ENCODE assay signal across 25 cellular contexts in the genomic region with DNA sequence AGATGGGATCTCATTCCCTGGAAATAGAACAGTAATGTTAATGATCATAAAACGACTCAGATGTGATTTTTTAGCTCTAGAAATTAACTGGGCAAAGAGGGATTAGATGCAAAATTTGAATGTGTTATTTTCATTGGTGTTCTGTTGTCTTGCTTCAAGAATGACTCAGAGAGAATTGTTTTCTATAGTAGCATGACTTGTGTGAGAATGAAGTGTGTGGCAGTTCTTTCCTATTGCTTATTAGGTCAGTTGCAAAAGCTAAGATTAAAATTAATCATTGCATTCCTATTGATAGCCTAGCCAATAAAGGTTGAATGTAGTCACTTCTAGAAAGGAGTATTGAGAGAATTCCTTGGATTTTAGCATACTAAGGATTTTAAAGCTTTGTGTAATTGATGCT. TPM values are rescaled to one million over a fixed set of nuclear protein-coding genes. Genes with fewer than 3 reads are reported as not detected.
DNase-seq lines count a peak whose midpoint lies in the region; ATAC-seq, FAIRE-seq and TF ChIP-seq lines count a peak whose summit lies in the region.
"Had no signal": no experiment of that assay in that cellular context is flagged by ENCODE, and none has a peak within 500 bp of the region (broad histone marks: within the 10 kb centered on the region; RNA-seq: fewer than 3 reads in every experiment).

No MANE protein-coding gene starts in this region.

- FAIRE-seq in astrocyte (lab: Jason Lieb, UNC): no peak
- no peak for FAIRE-seq in H54 (lab: Jason Lieb, UNC)
- FAIRE-seq: endometrium, frontal cortex, keratinocyte had no signal

- H3K27me3 Mint-ChIP-seq in CD4-positive, CD25-positive, alpha-beta regulatory T cell: no peaks in the 10 kb centered on the region
- H3K27me3 Mint-ChIP-seq in astrocyte (ENCODE audit: low read depth, unreplicated experiment): no peaks in the 10 kb centered on the region
- no peaks in the 10 kb centered on the region for H3K27me3 Mint-ChIP-seq in mesothelial cell of epicardium (ENCODE audit: low read depth)
- no peaks in the 10 kb centered on the region for H3K27me3 Mint-ChIP-seq in stimulated activated memory B cell treated with anti-CD40 and anti-IgM and Interleukin-4, amounts not matched to agents 10 μg/mL and 1 μg/mL and 100 μg/mL, for 72 hours
- no peaks in the 10 kb centered on the region for H3K27me3 Mint-ChIP-seq in glutamatergic neuron (ENCODE audit: unreplicated experiment)

- peak overlapping the region in 2 of 4 donors; percentile 22 to 31 for H3K4me3 Mint-ChIP-seq in CD4-positive, CD25-positive, alpha-beta regulatory T cell
- H3K4me3 Mint-ChIP-seq in astrocyte (ENCODE audit: unreplicated experiment): no peak overlapping the region
- no peak overlapping the region for H3K4me3 Mint-ChIP-seq in mesothelial cell of epicardium
- H3K4me3 Mint-ChIP-seq in stimulated activated memory B cell treated with anti-CD40 and anti-IgM and Interleukin-4, amounts not matched to agents 10 μg/mL and 1 μg/mL and 100 μg/mL, for 72 hours: no peak overlapping the region
- no peak overlapping the region for H3K4me3 Mint-ChIP-seq in glutamatergic neuron (ENCODE audit: unreplicated experiment)

- peaks cover 21% of the 10 kb centered on the region for H3K36me3 ChIP-seq in CD4-positive, CD25-positive, alpha-beta regulatory T cell (ENCODE audit: control insufficient read depth, insufficient read depth, low read length)
- peaks cover 4% of the 10 kb centered on the region for H3K36me3 ChIP-seq in astrocyte (ENCODE audit: insufficient read depth, low read length)

- peaks cover 97% of the 10 kb centered on the region for H3K79me2 ChIP-seq in astrocyte (ENCODE audit: insufficient read depth, low read length)

- no peak overlapping the region for H3K9ac ChIP-seq in astrocyte (ENCODE audit: low read length)

- H3K9me3 ChIP-seq in CD4-positive, CD25-positive, alpha-beta regulatory T cell (ENCODE audit: control insufficient read depth in 2 of 2, low read length in 2 of 2): no peaks in the 10 kb centered on the region
- no peaks in the 10 kb centered on the region for H3K9me3 ChIP-seq in astrocyte (ENCODE audit: insufficient read depth, low read depth, low read length)
- H3K9me3 ChIP-seq: body of pancreas, tibial artery had no signal

- H3K4me2 ChIP-seq in astrocyte (ENCODE audit: low read length): no peak overlapping the region

- peaks cover 29 to 80% (median 60%) of the 10 kb centered on the region in 4 donors for H3K4me1 Mint-ChIP-seq in CD4-positive, CD25-positive, alpha-beta regulatory T cell
- H3K4me1 Mint-ChIP-seq in astrocyte (ENCODE audit: low read depth, unreplicated experiment): peaks cover 4% of the 10 kb centered on the region
- H3K4me1 Mint-ChIP-seq in mesothelial cell of epicardium: peaks cover 7% of the 10 kb centered on the region
- peaks cover 75% of the 10 kb centered on the region for H3K4me1 Mint-ChIP-seq in stimulated activated memory B cell treated with anti-CD40 and anti-IgM and Interleukin-4, amounts not matched to agents 10 μg/mL and 1 μg/mL and 100 μg/mL, for 72 hours
- H3K4me1 Mint-ChIP-seq in glutamatergic neuron (ENCODE audit: low read depth, unreplicated experiment): no peaks in the 10 kb centered on the region

- H2AFZ ChIP-seq in astrocyte (ENCODE audit: low read depth, low read length): no peak overlapping the region

- H3K27me3 ChIP-seq in CD4-positive, CD25-positive, alpha-beta regulatory T cell (ENCODE audit: control insufficient read depth, insufficient read depth, low read length): no peaks in the 10 kb centered on the region
- no peaks in the 10 kb centered on the region for H3K27me3 ChIP-seq in astrocyte (ENCODE audit: insufficient read depth, low read length)
- H3K27me3 ChIP-seq: body of pancreas, tibial artery had no signal

- H3K9me3 Mint-ChIP-seq in CD4-positive, CD25-positive, alpha-beta regulatory T cell: no peaks in the 10 kb centered on the region
- H3K9me3 Mint-ChIP-seq in astrocyte (ENCODE audit: unreplicated experiment) (no peaks in the 10 kb centered on the region), mesothelial cell of epicardium (no peaks in the 10 kb centered on the region), glutamatergic neuron (ENCODE audit: unreplicated experiment) (peaks cover 2% of the 10 kb centered on the region)
- no peaks in the 10 kb centered on the region for H3K9me3 Mint-ChIP-seq in stimulated activated memory B cell treated with anti-CD40 and anti-IgM and Interleukin-4, amounts not matched to agents 10 μg/mL and 1 μg/mL and 100 μg/mL, for 72 hours

- H3K4me3 ChIP-seq in CD4-positive, CD25-positive, alpha-beta regulatory T cell (ENCODE audit: low read depth, low read length): no peak overlapping the region
- no peak overlapping the region for H3K4me3 ChIP-seq in astrocyte (ENCODE audit: insufficient read depth, low read depth, low read length)
- H3K4me3 ChIP-seq: body of pancreas, tibial artery had no signal

- no peak for ATAC-seq in CD4-positive, CD25-positive, alpha-beta regulatory T cell (ENCODE audit: low read depth in 2 of 2)
- no peak for ATAC-seq in HG02571 (IDR thresholded peaks at IDR 0.05; ENCODE audit: unreplicated experiment)
- ATAC-seq in stimulated activated memory B cell treated with anti-CD40 and anti-IgM and Interleukin-4, amounts not matched to agents 10 μg/mL and 1 μg/mL and 100 μg/mL, for 72 hours: no peak
- ATAC-seq: body of pancreas had no signal

- DNase-seq in CD4-positive, CD25-positive, alpha-beta regulatory T cell: no peak
- DNase-seq in ELR (ENCODE audit: low read depth) (peak; percentile 30), astrocyte (ENCODE audit: low read depth) (peak; percentile 32), mesothelial cell of epicardium (ENCODE audit: low spot score in 2 of 2, unreplicated experiment in 2 of 2) (no peak), H54 (ENCODE audit: insufficient read length, low spot score) (no peak), glutamatergic neuron (no peak)
- DNase-seq: activated CD4-positive, alpha-beta T cell treated with anti-CD3 and anti-CD28 coated beads, Interleukin-2, amount 50 U/mL, for 1 hour; body of pancreas; COR-L47; DMS79 treated with DMSO at 0.1 percent for 48 hours; H7; hypothalamus; Karpas-422; NCI-H1048; NCI-H1930; NCI-H2227 treated with DMSO at 0.1 percent for 48 hours; NCI-H774; SHP77 treated with DMSO at 0.1 percent for 48 hours; stimulated activated naive CD4-positive, alpha-beta T cell; tibial artery had no signal

- TF ChIP-seq CTCF in astrocyte (IDR thresholded peaks at IDR 0.05; ENCODE audit: insufficient read depth, low read depth, low read length) (no peak), mesothelial cell of epicardium (IDR thresholded peaks at IDR 0.05; ENCODE audit: unreplicated experiment) (no peak), glutamatergic neuron (IDR thresholded peaks at IDR 0.05; ENCODE audit: partially characterized antibody, unreplicated experiment) (no peak)

- H4K20me1 ChIP-seq in astrocyte (ENCODE audit: insufficient read depth, low read length): peaks cover 54% of the 10 kb centered on the region

- no peak overlapping the region for H3K27ac ChIP-seq in CD4-positive, CD25-positive, alpha-beta regulatory T cell (ENCODE audit: insufficient read depth, low read length, poor library complexity, severe bottlenecking)
- H3K27ac ChIP-seq in astrocyte (ENCODE audit: low read depth, low read length): no peak overlapping the region
- H3K27ac ChIP-seq: body of pancreas, tibial artery had no signal

- no peak for TF ChIP-seq POLR2A in H54 (IDR thresholded peaks at IDR 0.05; ENCODE audit: low read depth, low read length)

- H3K36me3 Mint-ChIP-seq in CD4-positive, CD25-positive, alpha-beta regulatory T cell: peaks cover 28% of the 10 kb centered on the region
- H3K36me3 Mint-ChIP-seq in astrocyte (ENCODE audit: low read depth, unreplicated experiment) (peaks cover 5% of the 10 kb centered on the region), mesothelial cell of epicardium (peaks cover 14% of the 10 kb centered on the region), glutamatergic neuron (ENCODE audit: unreplicated experiment) (no peaks in the 10 kb centered on the region)
- peaks cover 18% of the 10 kb centered on the region for H3K36me3 Mint-ChIP-seq in stimulated activated memory B cell treated with anti-CD40 and anti-IgM and Interleukin-4, amounts not matched to agents 10 μg/mL and 1 μg/mL and 100 μg/mL, for 72 hours

- peak overlapping the region; percentile 47 to 70 (median 61) for H3K27ac Mint-ChIP-seq in CD4-positive, CD25-positive, alpha-beta regulatory T cell
- H3K27ac Mint-ChIP-seq in astrocyte (ENCODE audit: unreplicated experiment): no peak overlapping the region
- H3K27ac Mint-ChIP-seq in mesothelial cell of epicardium: peak overlapping the region; percentile 4
- H3K27ac Mint-ChIP-seq in stimulated activated memory B cell treated with anti-CD40 and anti-IgM and Interleukin-4, amounts not matched to agents 10 μg/mL and 1 μg/mL and 100 μg/mL, for 72 hours: no peak overlapping the region
- H3K27ac Mint-ChIP-seq in glutamatergic neuron (ENCODE audit: unreplicated experiment): no peak overlapping the region

- peaks cover 31% of the 10 kb centered on the region for H3K4me1 ChIP-seq in CD4-positive, CD25-positive, alpha-beta regulatory T cell (ENCODE audit: control insufficient read depth, insufficient read depth, low read length, poor library complexity, severe bottlenecking)
- H3K4me1 ChIP-seq in astrocyte (ENCODE audit: insufficient read depth, low read length): no peaks in the 10 kb centered on the region

RNA-seq across cellular contexts. Expression of a gene that starts 22.9 kb away (rescaled TPM):
- total RNA-seq in CD4-positive, CD25-positive, alpha-beta regulatory T cell: 92.4 TPM
- polyA plus RNA-seq in CD4-positive, CD25-positive, alpha-beta regulatory T cell: 1 to 10 TPM; 7.4 to 9.0 (median 7.9) TPM
- total RNA-seq in astrocyte (33.2 and 35.0 TPM in 2 replicates), mesothelial cell of epicardium (74.5 to 88.0 TPM (median 82.1 TPM) in 3 replicates), glutamatergic neuron (ENCODE audit: unreplicated experiment) (52.4 TPM)

Comparison
In these comparisons a context has a peak if more than half of its experiments do, and no peak if none do; other contexts are left out.
1. DNase-seq: peak in ELR (single experiment) and astrocyte (single experiment); none in CD4-positive, CD25-positive, alpha-beta regulatory T cell (0 of 3), mesothelial cell of epicardium (0 of 2), H54 (single experiment) and glutamatergic neuron (single experiment).
2. H3K27ac Mint-ChIP-seq: peak in CD4-positive, CD25-positive, alpha-beta regulatory T cell (3 of 3) and mesothelial cell of epicardium (single experiment); none in astrocyte (single experiment), stimulated activated memory B cell treated with anti-CD40 and anti-IgM and Interleukin-4, amounts not matched to agents 10 μg/mL and 1 μg/mL and 100 μg/mL, for 72 hours (single experiment) and glutamatergic neuron (single experiment).